8 cellular contexts compared by ENCODE assay signal in the genomic region with DNA sequence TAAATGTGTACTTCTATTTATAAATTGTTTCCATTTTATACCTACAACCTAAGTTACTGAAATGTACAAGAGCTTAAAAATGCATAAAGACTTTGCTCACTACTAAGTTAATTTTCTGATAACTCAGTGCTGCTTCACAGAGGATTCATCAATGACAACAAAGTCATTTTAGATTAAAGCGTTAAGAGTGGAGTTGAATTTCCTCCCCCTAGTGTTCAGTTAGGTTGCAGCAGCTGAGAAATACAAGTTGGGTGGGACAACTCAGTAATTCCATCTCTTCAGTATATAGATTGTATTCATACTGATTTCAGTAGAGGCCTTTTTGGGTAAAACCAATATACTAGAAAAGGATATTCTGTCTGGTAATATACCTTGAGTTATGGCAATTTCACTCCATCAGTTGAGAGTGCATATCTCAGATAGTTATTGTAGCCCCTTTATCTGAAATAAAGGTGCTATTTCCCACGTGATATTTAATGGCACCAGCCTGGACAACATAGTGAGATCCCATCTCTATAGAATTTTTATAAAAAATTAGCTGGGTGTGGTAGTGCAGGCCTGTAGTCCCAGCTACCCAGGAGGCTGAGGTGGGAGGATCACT. TPM values are rescaled to one million over a fixed set of nuclear protein-coding genes. Genes with fewer than 3 reads are reported as not detected.
DNase-seq lines count a peak whose midpoint lies in the region; ATAC-seq and TF ChIP-seq lines count a peak whose summit lies in the region.

No MANE protein-coding gene starts in this region.

- H3K4me1 Mint-ChIP-seq in CD14-positive monocyte, result no peaks in the 10 kb centered on the region

- TF ChIP-seq POLR2A in transverse colon (IDR thresholded peaks at IDR 0.05), result no peak

- H3K4me3 ChIP-seq in GM12875 (ENCODE audit: low read depth, low read length), result no peak overlapping the region
- H3K4me3 ChIP-seq in adipocyte (ENCODE audit: low read length), result no peak overlapping the region
- H3K4me3 ChIP-seq in transverse colon, result no peak overlapping the region

- peak; percentile 80 for TF ChIP-seq CTCF in CD14-positive monocyte (IDR thresholded peaks at IDR 0.05)
- peak; percentile 64; the same call in 1 of the 2 replicates for TF ChIP-seq CTCF in GM12875 (IDR thresholded peaks at IDR 0.05; ENCODE audit: borderline replicate concordance, insufficient read depth, low read depth, low read length)
- peak; percentile 56 to 68 (median 60) for TF ChIP-seq CTCF in transverse colon (IDR thresholded peaks at IDR 0.05)

- peaks cover 1 to 5% (median 2%) of the 10 kb centered on the region in 3 donors for H3K27me3 Mint-ChIP-seq in CD14-positive monocyte (ENCODE audit: low read depth in 3 of 3)

- H3K36me3 ChIP-seq in adipocyte (ENCODE audit: control insufficient read depth, insufficient read depth, low read length, severe bottlenecking) (no peaks in the 10 kb centered on the region), transverse colon (no peaks in the 10 kb centered on the region)

- H3K9me3 ChIP-seq in adipocyte (ENCODE audit: control insufficient read depth, low read length) (no peaks in the 10 kb centered on the region), transverse colon (no peaks in the 10 kb centered on the region)

- no peak overlapping the region for H3K27ac ChIP-seq in transverse colon

- H3K27ac Mint-ChIP-seq in CD14-positive monocyte, result no peak overlapping the region

- no peak overlapping the region for H3K9ac ChIP-seq in adipocyte (ENCODE audit: low read length)

- no peak overlapping the region for H3K4me3 Mint-ChIP-seq in CD14-positive monocyte

- intact Hi-C loops in CD14-positive monocyte (cut with micrococcal nuclease) (no loop called here), transverse colon (cut with DNase I; ENCODE audit: low total_unique reads) (no loop called here)

- H3K4me1 ChIP-seq in adipocyte (ENCODE audit: control insufficient read depth, insufficient read depth, low read length), result no peaks in the 10 kb centered on the region
- H3K4me1 ChIP-seq in transverse colon, result no peaks in the 10 kb centered on the region

- H3K36me3 Mint-ChIP-seq in CD14-positive monocyte, result peaks cover 6 to 21% of the 10 kb centered on the region in 2 donors

- H3K27me3 ChIP-seq in adipocyte (replicated peaks; ENCODE audit: control insufficient read depth, insufficient read depth, low read length), result no peaks in the 10 kb centered on the region
- no peaks in the 10 kb centered on the region for H3K27me3 ChIP-seq in transverse colon

- no peaks in the 10 kb centered on the region for H3K9me3 Mint-ChIP-seq in CD14-positive monocyte

- no peak for TF ChIP-seq EP300 in transverse colon (IDR thresholded peaks at IDR 0.05; ENCODE audit: low read depth)

- in situ Hi-C loops in transverse colon (cut with MboI; ENCODE audit: low pct_ligation_motif_present in 1 of 4, low pct_unique_long_range_greater_than_20kb in 1 of 4, low sequenced_read_pairs in 3 of 4), result no loop called here

- DNase-seq in CD14-positive monocyte (ENCODE audit: low spot score) (no peak), NCI-H2029 treated with DMSO at 0.1 percent for 48 hours (lab: John Stamatoyannopoulos, UW) (peak; percentile 27), adipocyte (ENCODE audit: low read depth) (peak; percentile 78), iris pigment epithelial cell (ENCODE audit: low read depth) (peak; percentile 57), transverse colon (no peak), GM19238 (ENCODE audit: insufficient read length, low spot score) (no peak)

- WGBS in transverse colon (ENCODE audit: low coverage in 1 of 2), 2 donors, result 45 to 49% methylated on average over 2 of the region's 2 CpGs

- no peak for ATAC-seq in GM21526 (IDR thresholded peaks at IDR 0.05; ENCODE audit: low FRiP score, unreplicated experiment)

RNA-seq across cellular contexts. Expression of a gene that starts 6.9 kb away (rescaled TPM):
- polyA plus RNA-seq in CD14-positive monocyte, result 100 to 1,000 TPM; 882 to 975 TPM
- 100 to 1,000 TPM; 287 to 381 (median 347) TPM for total RNA-seq in transverse colon

RNA-seq across cellular contexts. Expression of a gene that starts 17.0 kb away (rescaled TPM):
- under 1 TPM; 0.41 to 1.00 TPM for polyA plus RNA-seq in CD14-positive monocyte
- 10 to 100 TPM in 1 of 4 donors, 1 to 10 TPM in 2, under 1 TPM in 1; 1.00 to 11.2 (median 6.4) TPM for total RNA-seq in transverse colon

Comparison
In these comparisons a context has a peak if more than half of its experiments do, and no peak if none do; other contexts are left out.
1. DNase-seq: peak in NCI-H2029 treated with DMSO at 0.1 percent for 48 hours (single experiment), adipocyte (single experiment) and iris pigment epithelial cell (single experiment); none in CD14-positive monocyte (single experiment), transverse colon (single experiment) and GM19238 (single experiment).
2. Peak in every context shown above with its lines, with median percentiles within 50 percentile points of each other: CTCF ChIP-seq.